Comparison of ENCODE assay signal across 10 cellular contexts in genomic region chr3:17872457-17872856, GRCh38.
"Had no signal": no experiment of that assay in that cellular context is flagged by ENCODE, and none has a peak within 500 bp of the region (broad histone marks: within the 10 kb centered on the region; RNA-seq: fewer than 3 reads in every experiment).

No MANE protein-coding gene starts in this region.

- H3K4me3 ChIP-seq: GM23248, GM23338, HAP-1 had no signal

- H3K36me3 ChIP-seq: HAP-1 had no signal

- H3K27ac Mint-ChIP-seq: GM23338, HFFc6 had no signal

- H3K9ac ChIP-seq: GM23248 had no signal

- FAIRE-seq: H1 had no signal

- DNase-seq: GM23248, GOT3, H7, H9, HCEC 1CT, HFFc6 had no signal

- H3K27ac ChIP-seq: GM23248 had no signal

- H2AFZ ChIP-seq: GM23248, GM23338 had no signal

- H3K4me3 Mint-ChIP-seq: GM23338, H9, HFFc6 had no signal

- H3K4me2 ChIP-seq: GM23338 had no signal

- H3K9me3 ChIP-seq: HAP-1 had no signal

- H3K4me1 Mint-ChIP-seq: GM23338 had no signal

- H3K4me1 ChIP-seq: HAP-1 had no signal

- ATAC-seq: GM23338, HCT116 had no signal

- H3K9me3 Mint-ChIP-seq: GM23338, H9, HFFc6 had no signal
